Comparison of ENCODE assay signal across 8 cellular contexts in genomic region chr4:88283661-88284377, GRCh38. TPM values are rescaled to one million over a fixed set of nuclear protein-coding genes. Genes with fewer than 3 reads are reported as not detected.
DNase-seq lines count a peak whose midpoint lies in the region; TF ChIP-seq lines count a peak whose summit lies in the region.

No MANE protein-coding gene starts in this region.

- H3K36me3 Mint-ChIP-seq in HFFc6 (ENCODE audit: low read depth), result no peaks in the 10 kb centered on the region
- no peaks in the 10 kb centered on the region for H3K36me3 Mint-ChIP-seq in chondrocyte (ENCODE audit: low read depth)

- CTCF ChIA-PET in GM10248 (lab: Yijun Ruan, JAX), result interaction anchor here (0.9 to 3.2 kb wide), 12 partner anchors 10 to 251 kb away, joined by 3 to 10 read pairs (median 5); partner anchors contain the start of gene HERC5

- H3K9me3 Mint-ChIP-seq in HFFc6 (no peaks in the 10 kb centered on the region), chondrocyte (ENCODE audit: low read depth) (no peaks in the 10 kb centered on the region)

- peaks cover 6% of the 10 kb centered on the region for H3K27me3 Mint-ChIP-seq in HFFc6 (ENCODE audit: insufficient read depth)
- H3K27me3 Mint-ChIP-seq in chondrocyte (ENCODE audit: low read depth), result no peaks in the 10 kb centered on the region

- peak overlapping the region; percentile 96 for H3K27ac Mint-ChIP-seq in HFFc6
- H3K27ac Mint-ChIP-seq in chondrocyte (ENCODE audit: unreplicated experiment), result peak overlapping the region; percentile 100

- H3K4me3 Mint-ChIP-seq in HFFc6 (peak overlapping the region; percentile 98), chondrocyte (ENCODE audit: unreplicated experiment) (peak overlapping the region; percentile 97)

- POLR2A ChIA-PET in GM10248 (lab: Yijun Ruan, JAX), result interaction anchor here (0.5 to 1.9 kb wide), 6 partner anchors 36 to 1273 kb away, joined by 4 to 6 read pairs (median 6); partner anchors contain the start of genes HERC5 and PYURF

- TF ChIP-seq CTCF in GM10248 (IDR thresholded peaks at IDR 0.05; ENCODE audit: control extremely low read depth, extremely low read depth, low read depth, missing control alignments) (no peak), HFFc6 (IDR thresholded peaks at IDR 0.05) (no peak; the same call in 1 of the 2 replicates), chondrocyte (IDR thresholded peaks at IDR 0.05) (peak; percentile 17)

- H3K4me1 Mint-ChIP-seq in HFFc6 (ENCODE audit: low read depth) (peaks cover 28% of the 10 kb centered on the region), chondrocyte (ENCODE audit: low read depth) (peaks cover 42% of the 10 kb centered on the region)

- peak; percentile 57 for DNase-seq in GM10248 (ENCODE audit: extremely low spot score)
- peak; percentile 35 for DNase-seq in HFFc6
- peak; percentile 64 for DNase-seq in NCI-H1105 treated with DMSO at 0.1 percent for 48 hours (lab: John Stamatoyannopoulos, UW)
- peak; percentile 74 for DNase-seq in activated CD4-positive, alpha-beta T cell treated with anti-CD3 and anti-CD28 coated beads for 48 hours
- no peak for DNase-seq in chondrocyte (ENCODE audit: low spot score)
- DNase-seq in stimulated activated CD4-positive, alpha-beta T cell treated with anti-CD3 and anti-CD28 coated beads, Interleukin-1b, Interleukin-23, amount 100 ng/mL, for 4 hours (ENCODE audit: low read depth in 2 of 2), result peak; percentile 32 to 49
- DNase-seq in 8988T, result no peak

- peak overlapping the region; percentile 99 for H3K27ac ChIP-seq in layer of hippocampus (ENCODE audit: low read depth, low read length)

- H3K27me3 ChIP-seq in layer of hippocampus (ENCODE audit: control insufficient read depth, insufficient read depth, low read length), result no peaks in the 10 kb centered on the region

RNA-seq across cellular contexts. Expression of gene PPM1K, which starts 0.5 kb away (rescaled TPM):
- 10 to 100 TPM in 1 of 6 experiments, 1 to 10 TPM in 5; 5.8 to 11.6 (median 6.7) TPM for total RNA-seq in HFFc6 (2021; fragmentation: NEBNext Ultra II Directional; extraction: Animal tissue kit (Norgen Biotek cat#: 25700))
- total RNA-seq in chondrocyte, result 16.0 to 18.8 TPM (median 17.0 TPM) in 3 replicates

Comparison
In these comparisons a context has a peak if more than half of its experiments do, and no peak if none do; other contexts are left out.
1. DNase-seq: peak in GM10248 (single experiment), HFFc6 (single experiment), NCI-H1105 treated with DMSO at 0.1 percent for 48 hours (single experiment), activated CD4-positive, alpha-beta T cell treated with anti-CD3 and anti-CD28 coated beads for 48 hours (single experiment) and stimulated activated CD4-positive, alpha-beta T cell treated with anti-CD3 and anti-CD28 coated beads, Interleukin-1b, Interleukin-23, amount 100 ng/mL, for 4 hours (2 of 2); none in chondrocyte (single experiment) and 8988T (single experiment).